In the genomic region with DNA sequence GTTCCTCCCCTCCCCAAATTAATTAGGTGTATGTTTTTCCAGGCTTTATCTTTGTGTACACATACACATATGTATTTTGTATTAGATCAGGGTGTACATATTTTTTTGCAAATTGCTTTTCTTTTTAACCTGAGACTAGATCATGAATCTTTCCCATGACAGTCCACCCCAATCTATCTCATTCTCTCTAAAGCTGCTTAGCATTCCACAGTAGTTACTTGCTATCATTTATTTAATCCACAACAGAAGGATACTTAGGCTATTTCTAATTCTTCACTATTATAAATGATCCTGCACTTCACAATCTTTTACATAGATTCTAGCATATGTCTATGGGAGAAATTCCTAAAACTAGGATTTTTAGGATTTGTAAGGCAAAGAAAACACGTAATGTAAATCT, we compare ENCODE assay signal across 1 cellular context.
TF ChIP-seq lines count a peak whose summit lies in the region.

No MANE protein-coding gene starts in this region.

TF ChIP-seq in SK-N-SH treated with all-trans-retinoic acid at 6 μM for 48 hours, 23 proteins besides CTCF, POLR2A, EP300 and RAD21 (continued from another document):
- TF ChIP-seq, protein P1, sequence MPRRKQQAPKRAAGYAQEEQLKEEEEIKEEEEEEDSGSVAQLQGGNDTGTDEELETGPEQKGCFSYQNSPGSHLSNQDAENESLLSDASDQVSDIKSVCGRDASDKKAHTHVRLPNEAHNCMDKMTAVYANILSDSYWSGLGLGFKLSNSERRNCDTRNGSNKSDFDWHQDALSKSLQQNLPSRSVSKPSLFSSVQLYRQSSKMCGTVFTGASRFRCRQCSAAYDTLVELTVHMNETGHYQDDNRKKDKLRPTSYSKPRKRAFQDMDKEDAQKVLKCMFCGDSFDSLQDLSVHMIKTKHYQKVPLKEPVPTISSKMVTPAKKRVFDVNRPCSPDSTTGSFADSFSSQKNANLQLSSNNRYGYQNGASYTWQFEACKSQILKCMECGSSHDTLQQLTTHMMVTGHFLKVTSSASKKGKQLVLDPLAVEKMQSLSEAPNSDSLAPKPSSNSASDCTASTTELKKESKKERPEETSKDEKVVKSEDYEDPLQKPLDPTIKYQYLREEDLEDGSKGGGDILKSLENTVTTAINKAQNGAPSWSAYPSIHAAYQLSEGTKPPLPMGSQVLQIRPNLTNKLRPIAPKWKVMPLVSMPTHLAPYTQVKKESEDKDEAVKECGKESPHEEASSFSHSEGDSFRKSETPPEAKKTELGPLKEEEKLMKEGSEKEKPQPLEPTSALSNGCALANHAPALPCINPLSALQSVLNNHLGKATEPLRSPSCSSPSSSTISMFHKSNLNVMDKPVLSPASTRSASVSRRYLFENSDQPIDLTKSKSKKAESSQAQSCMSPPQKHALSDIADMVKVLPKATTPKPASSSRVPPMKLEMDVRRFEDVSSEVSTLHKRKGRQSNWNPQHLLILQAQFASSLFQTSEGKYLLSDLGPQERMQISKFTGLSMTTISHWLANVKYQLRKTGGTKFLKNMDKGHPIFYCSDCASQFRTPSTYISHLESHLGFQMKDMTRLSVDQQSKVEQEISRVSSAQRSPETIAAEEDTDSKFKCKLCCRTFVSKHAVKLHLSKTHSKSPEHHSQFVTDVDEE (CRISPR knock-in tag; IDR thresholded peaks at IDR 0.05): no peak
- no peak for TF ChIP-seq OSR1 (CRISPR knock-in tag; IDR thresholded peaks at IDR 0.05)
